21 cellular contexts compared by ENCODE assay signal in genomic region chr16:5252800-5253199, GRCh38.
"Had no signal": no experiment of that assay in that cellular context is flagged by ENCODE, and none has a peak within 500 bp of the region (broad histone marks: within the 10 kb centered on the region; RNA-seq: fewer than 3 reads in every experiment).

No MANE protein-coding gene starts in this region.

- H3K27me3 ChIP-seq: colonic mucosa, thyroid gland, upper lobe of right lung had no signal

- DNase-seq: activated CD8-positive, alpha-beta memory T cell treated with anti-CD3 and anti-CD28 coated beads for 24 hours; activated CD8-positive, alpha-beta memory T cell treated with anti-CD3 and anti-CD28 coated beads, Interleukin-2, amount 50 U/mL, for 4 hours; activated naive CD4-positive, alpha-beta T cell; activated naive CD8-positive, alpha-beta T cell treated with anti-CD3 and anti-CD28 coated beads for 36 hours; activated T-cell treated with anti-CD3 and anti-CD28 coated beads, Interleukin-2, amount 50 U/mL, for 24 hours; colonic mucosa; immature natural killer cell; kidney glomerular epithelial cell; left lung; naive B cell; spleen; stimulated activated CD4-positive, alpha-beta T cell treated with anti-CD3 and anti-CD28 coated beads, Interleukin-4, amount 100 ng/mL, for 1 hour; stimulated activated naive CD4-positive, alpha-beta T cell treated with Interleukin-2 at 50 U/mL for 16 hours; T-helper 1 cell; thyroid gland; upper lobe of right lung had no signal

- H3K27ac ChIP-seq: colonic mucosa, epithelial cell of prostate, gastroesophageal sphincter, left lung, spleen, thyroid gland, upper lobe of right lung had no signal

- ATAC-seq: gastroesophageal sphincter, left lung, upper lobe of right lung had no signal

- H3K4me1 ChIP-seq: colonic mucosa, gastroesophageal sphincter, left lung, spleen, thyroid gland, upper lobe of right lung had no signal

- H3K36me3 ChIP-seq: colonic mucosa, gastroesophageal sphincter, left lung, spleen, thyroid gland, upper lobe of right lung had no signal

- H3K4me3 ChIP-seq: colonic mucosa, gastroesophageal sphincter, left lung, lung, spleen, thyroid gland, upper lobe of right lung had no signal

- H3K9me3 ChIP-seq: colonic mucosa, gastroesophageal sphincter, left lung, spleen, thyroid gland, upper lobe of right lung had no signal

- FAIRE-seq: bronchial epithelial cell, TTC549 had no signal
